In genomic region chr1:181062800-181063428, GRCh38 we compare ENCODE assay signal across 8 cellular contexts. TPM values are rescaled to one million over a fixed set of nuclear protein-coding genes. Genes with fewer than 3 reads are reported as not detected.
A peak's percentile ranks its signal among the peaks of the same experiment; 100 is the strongest.
DNase-seq lines count a peak whose midpoint lies in the region; ATAC-seq, FAIRE-seq and TF ChIP-seq lines count a peak whose summit lies in the region.

No MANE protein-coding gene starts in this region.

- no peak for TF ChIP-seq CTCF in CD8-positive, alpha-beta T cell (IDR thresholded peaks at IDR 0.05)

- peaks cover 26% of the 10 kb centered on the region for H3K36me3 Mint-ChIP-seq in CD8-positive, alpha-beta T cell
- H3K36me3 Mint-ChIP-seq in T-helper 2 cell treated with Interferon-gamma antibody and Interleukin-4, amounts not matched to agents 5 μg/mL and 100 μg/mL, for 36 hours (ENCODE audit: low read depth): peaks cover 28% of the 10 kb centered on the region

- CTCF ChIA-PET in CD8-positive, alpha-beta T cell (lab: Charles Lee): interaction anchor here (1.0 to 1.2 kb wide), 2 partner anchors 9 to 78 kb away, joined by 3 read pairs; no protein-coding TSS in a partner anchor

- no peaks in the 10 kb centered on the region for H3K36me3 ChIP-seq in CD8-positive, alpha-beta T cell (ENCODE audit: insufficient read depth, low read length)

- peaks cover 17% of the 10 kb centered on the region for H3K4me1 ChIP-seq in CD8-positive, alpha-beta T cell (ENCODE audit: insufficient read depth, low read length)

- intact Hi-C loops in CD8-positive, alpha-beta T cell (cut with DNase I, micrococcal nuclease): no loop called here

- peaks cover 24% of the 10 kb centered on the region for H3K4me1 Mint-ChIP-seq in CD8-positive, alpha-beta T cell (ENCODE audit: low read depth)
- peaks cover 18% of the 10 kb centered on the region for H3K4me1 Mint-ChIP-seq in T-helper 2 cell treated with Interferon-gamma antibody and Interleukin-4, amounts not matched to agents 5 μg/mL and 100 μg/mL, for 36 hours (ENCODE audit: low read depth)

- DNase-seq in CD8-positive, alpha-beta T cell: peak in 5 of 7 experiments; percentile 20 to 69 (median 26)
- DNase-seq in GM19239 (ENCODE audit: insufficient read length, low spot score) (peak; percentile 28), medulla oblongata (ENCODE audit: extremely low spot score) (peak; percentile 36), HCEC 1CT (no peak), OCI-M1 (lab: John Stamatoyannopoulos, UW) (no peak), inferior parietal cortex (ENCODE audit: extremely low spot score) (no peak)
- DNase-seq in T-helper 2 cell treated with Interferon-gamma antibody and Interleukin-4, amounts not matched to agents 5 μg/mL and 100 μg/mL, for 36 hours (ENCODE audit: low spot score): peak; percentile 31

- peak overlapping the region; percentile 40 for H3K4me3 ChIP-seq in CD8-positive, alpha-beta T cell (ENCODE audit: low read depth, low read length)

- no peaks in the 10 kb centered on the region for H3K27me3 ChIP-seq in CD8-positive, alpha-beta T cell (ENCODE audit: insufficient read depth, low read length)

- H3K27ac ChIP-seq in CD8-positive, alpha-beta T cell (ENCODE audit: low read depth, low read length): peak overlapping the region; percentile 7

- H3K9me3 Mint-ChIP-seq in CD8-positive, alpha-beta T cell: peaks cover 13% of the 10 kb centered on the region
- H3K9me3 Mint-ChIP-seq in T-helper 2 cell treated with Interferon-gamma antibody and Interleukin-4, amounts not matched to agents 5 μg/mL and 100 μg/mL, for 36 hours: peaks cover 10% of the 10 kb centered on the region

- POLR2A ChIA-PET in CD8-positive, alpha-beta T cell (lab: Charles Lee): interaction anchor here (0.5 to 1.5 kb wide), 4 partner anchors 10 to 26 kb away, joined by 3 to 11 read pairs (median 4); partner anchors contain the start of gene IER5

- no peaks in the 10 kb centered on the region for H3K27me3 Mint-ChIP-seq in CD8-positive, alpha-beta T cell (ENCODE audit: low read depth)
- H3K27me3 Mint-ChIP-seq in T-helper 2 cell treated with Interferon-gamma antibody and Interleukin-4, amounts not matched to agents 5 μg/mL and 100 μg/mL, for 36 hours (ENCODE audit: low read depth): no peaks in the 10 kb centered on the region

- no peaks in the 10 kb centered on the region for H3K9me3 ChIP-seq in CD8-positive, alpha-beta T cell (ENCODE audit: low read length)

- peak; percentile 94 for FAIRE-seq in GM19239 (lab: Jason Lieb, UNC)

- H3K27ac Mint-ChIP-seq in CD8-positive, alpha-beta T cell: peak overlapping the region; percentile 82
- peak overlapping the region; percentile 82 for H3K27ac Mint-ChIP-seq in T-helper 2 cell treated with Interferon-gamma antibody and Interleukin-4, amounts not matched to agents 5 μg/mL and 100 μg/mL, for 36 hours

- ATAC-seq in CD8-positive, alpha-beta T cell: peak; percentile 76
- ATAC-seq in HG03139 (IDR thresholded peaks at IDR 0.05; ENCODE audit: unreplicated experiment): peak; percentile 59

- peak overlapping the region; percentile 70 for H3K4me3 Mint-ChIP-seq in CD8-positive, alpha-beta T cell
- peak overlapping the region; percentile 67 for H3K4me3 Mint-ChIP-seq in T-helper 2 cell treated with Interferon-gamma antibody and Interleukin-4, amounts not matched to agents 5 μg/mL and 100 μg/mL, for 36 hours

RNA-seq across cellular contexts. Expression of gene IER5, which starts 25.6 kb away (rescaled TPM):
- 10 to 100 TPM; 74.7 to 76.6 TPM for total RNA-seq in CD8-positive, alpha-beta T cell

RNA-seq across cellular contexts. Expression of gene MR1, which starts 29.1 kb away (rescaled TPM):
- total RNA-seq in CD8-positive, alpha-beta T cell: 10 to 100 TPM; 15.4 to 16.0 TPM

RNA-seq across cellular contexts. Expression of gene STX6, which starts 40.2 kb away (rescaled TPM):
- 1 to 10 TPM; 4.9 to 5.2 TPM for total RNA-seq in CD8-positive, alpha-beta T cell

Comparison
In these comparisons a context has a peak if more than half of its experiments do, and no peak if none do; other contexts are left out.
1. DNase-seq: peak in CD8-positive, alpha-beta T cell (5 of 7), GM19239 (single experiment), T-helper 2 cell treated with Interferon-gamma antibody and Interleukin-4, amounts not matched to agents 5 μg/mL and 100 μg/mL, for 36 hours (single experiment) and medulla oblongata (single experiment); none in HCEC 1CT (single experiment), OCI-M1 (single experiment) and inferior parietal cortex (single experiment).